In the genomic region with DNA sequence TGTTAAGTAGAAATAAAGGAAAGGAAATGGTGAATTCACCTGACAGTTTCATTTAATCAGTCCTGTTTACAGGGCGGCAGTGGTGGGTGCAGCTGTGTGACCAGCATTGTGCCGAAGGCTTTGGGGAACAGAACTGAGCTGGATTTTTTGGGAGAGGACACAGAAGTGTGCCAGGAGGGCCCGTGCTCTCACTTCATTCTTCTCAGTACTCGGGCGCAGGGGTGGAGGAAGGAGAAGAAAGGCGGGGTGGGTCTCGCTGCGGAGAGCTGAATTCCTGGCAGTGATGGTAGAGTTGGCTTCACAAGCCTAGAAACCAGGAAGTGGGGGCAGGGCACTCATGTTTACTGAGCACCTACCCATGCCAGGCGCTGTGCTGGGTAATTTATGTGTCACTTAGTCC, we compare ENCODE assay signal across 8 cellular contexts.
DNase-seq lines count a peak whose midpoint lies in the region; ATAC-seq and TF ChIP-seq lines count a peak whose summit lies in the region.

No MANE protein-coding gene starts in this region.

- H3K27me3 ChIP-seq in rectal smooth muscle tissue (ENCODE audit: control insufficient read depth, insufficient read depth, low read length): no peaks in the 10 kb centered on the region
- no peaks in the 10 kb centered on the region for H3K27me3 ChIP-seq in upper lobe of right lung

- DNase-seq in NCI-H1092 (lab: John Stamatoyannopoulos, UW): peak; percentile 47
- DNase-seq in activated CD8-positive, alpha-beta memory T cell treated with anti-CD3 and anti-CD28 coated beads, Interleukin-2, amount 10 ng/mL, durations not matched to agents 7 days and 5 days: peak; percentile 90
- DNase-seq in upper lobe of right lung: peak; percentile 90

- CTCF ChIA-PET in activated CD8-positive, alpha-beta memory T cell treated with anti-CD3 and anti-CD28 coated beads, Interleukin-2, amount 10 ng/mL, durations not matched to agents 7 days and 5 days (lab: Charles Lee): interaction anchor here (0.6 to 1.5 kb wide), 6 partner anchors 19 to 274 kb away, joined by 3 to 4 read pairs (median 3); a partner anchor contains a TSS

- peaks cover 11% of the 10 kb centered on the region for H3K4me1 ChIP-seq in rectal smooth muscle tissue (ENCODE audit: control insufficient read depth, insufficient read depth, low read length)
- H3K4me1 ChIP-seq in upper lobe of right lung: peaks cover 74% of the 10 kb centered on the region

- H3K27me3 Mint-ChIP-seq in activated CD8-positive, alpha-beta memory T cell treated with anti-CD3 and anti-CD28 coated beads, Interleukin-2, amount 10 ng/mL, durations not matched to agents 7 days and 5 days: no peaks in the 10 kb centered on the region

- H3K9me3 ChIP-seq in upper lobe of right lung: no peaks in the 10 kb centered on the region

- H3K9me3 Mint-ChIP-seq in activated CD8-positive, alpha-beta memory T cell treated with anti-CD3 and anti-CD28 coated beads, Interleukin-2, amount 10 ng/mL, durations not matched to agents 7 days and 5 days (ENCODE audit: low read depth): no peaks in the 10 kb centered on the region

- H3K27ac ChIP-seq in rectal smooth muscle tissue (ENCODE audit: low read depth, low read length): peak overlapping the region; percentile 53
- H3K27ac ChIP-seq in upper lobe of right lung: peak overlapping the region; percentile 82

- peak overlapping the region; percentile 100 for H3K27ac Mint-ChIP-seq in activated CD8-positive, alpha-beta memory T cell treated with anti-CD3 and anti-CD28 coated beads, Interleukin-2, amount 10 ng/mL, durations not matched to agents 7 days and 5 days

- H3K4me1 Mint-ChIP-seq in activated CD8-positive, alpha-beta memory T cell treated with anti-CD3 and anti-CD28 coated beads, Interleukin-2, amount 10 ng/mL, durations not matched to agents 7 days and 5 days: peaks cover 71% of the 10 kb centered on the region

- no peak overlapping the region for H3K9ac ChIP-seq in rectal smooth muscle tissue (ENCODE audit: low read length)

- peak overlapping the region; percentile 73 for H3K4me3 Mint-ChIP-seq in activated CD8-positive, alpha-beta memory T cell treated with anti-CD3 and anti-CD28 coated beads, Interleukin-2, amount 10 ng/mL, durations not matched to agents 7 days and 5 days

- ATAC-seq in GM18517 (IDR thresholded peaks at IDR 0.05; ENCODE audit: unreplicated experiment) (peak; percentile 32), esophagus mucosa (peak; percentile 91), upper lobe of right lung (peak; percentile 95), HG02571 (IDR thresholded peaks at IDR 0.05; ENCODE audit: unreplicated experiment) (no peak), HG03571 (IDR thresholded peaks at IDR 0.05; ENCODE audit: unreplicated experiment) (no peak)
- ATAC-seq in activated CD8-positive, alpha-beta memory T cell treated with anti-CD3 and anti-CD28 coated beads, Interleukin-2, amount 10 ng/mL, durations not matched to agents 7 days and 5 days: peak; percentile 83

- H3K36me3 ChIP-seq in rectal smooth muscle tissue (ENCODE audit: control insufficient read depth, insufficient read depth, low read length): peaks cover 3% of the 10 kb centered on the region
- no peaks in the 10 kb centered on the region for H3K36me3 ChIP-seq in upper lobe of right lung

- peaks cover 49% of the 10 kb centered on the region for H3K36me3 Mint-ChIP-seq in activated CD8-positive, alpha-beta memory T cell treated with anti-CD3 and anti-CD28 coated beads, Interleukin-2, amount 10 ng/mL, durations not matched to agents 7 days and 5 days

- peak overlapping the region; percentile 11 for H3K4me3 ChIP-seq in rectal smooth muscle tissue (ENCODE audit: low read length)
- H3K4me3 ChIP-seq in upper lobe of right lung: peak overlapping the region; percentile 1

- no peak for TF ChIP-seq CTCF in upper lobe of right lung (IDR thresholded peaks at IDR 0.05)

- intact Hi-C loops in upper lobe of right lung (cut with DNase I): no loop called here

Comparison
In these comparisons a context has a peak if more than half of its experiments do, and no peak if none do; other contexts are left out.
1. ATAC-seq: peak in GM18517 (single experiment), activated CD8-positive, alpha-beta memory T cell treated with anti-CD3 and anti-CD28 coated beads, Interleukin-2, amount 10 ng/mL, durations not matched to agents 7 days and 5 days (single experiment), esophagus mucosa (single experiment) and upper lobe of right lung (single experiment); none in HG02571 (single experiment) and HG03571 (single experiment).
2. Peak in every context shown above with its lines, with median percentiles within 50 percentile points of each other: DNase-seq.